Comparison of ENCODE assay signal across 9 cellular contexts in genomic region chr17:56678249-56679144, GRCh38.
DNase-seq lines count a peak whose midpoint lies in the region; ATAC-seq and TF ChIP-seq lines count a peak whose summit lies in the region.
"Had no signal": no experiment of that assay in that cellular context is flagged by ENCODE, and none has a peak within 500 bp of the region (broad histone marks: within the 10 kb centered on the region; RNA-seq: fewer than 3 reads in every experiment).

No MANE protein-coding gene starts in this region.

- CTCF ChIA-PET in CD8-positive, alpha-beta T cell (lab: Charles Lee), result interaction anchor here (0.5 to 1.7 kb wide), 7 partner anchors 11 to 141 kb away, joined by 3 to 7 read pairs (median 4); no protein-coding TSS in a partner anchor

- TF ChIP-seq EP300 in transverse colon (IDR thresholded peaks at IDR 0.05; ENCODE audit: low read depth), result no peak

- no peak for TF ChIP-seq CTCF in CD8-positive, alpha-beta T cell (IDR thresholded peaks at IDR 0.05)
- TF ChIP-seq CTCF in esophagus squamous epithelium (IDR thresholded peaks at IDR 0.05) (no peak), neural crest cell (conservative IDR thresholded peaks at IDR 0.05) (no peak), transverse colon (IDR thresholded peaks at IDR 0.05) (no peak)

- H3K4me3 Mint-ChIP-seq in CD8-positive, alpha-beta T cell, result peak overlapping the region; percentile 79
- H3K4me3 Mint-ChIP-seq in neural crest cell, result peak overlapping the region; percentile 88

- peak; percentile 46 for ATAC-seq in CD8-positive, alpha-beta T cell
- no peak for ATAC-seq in GM21825 (IDR thresholded peaks at IDR 0.05; ENCODE audit: unreplicated experiment)

- no peak overlapping the region for H3K27ac ChIP-seq in CD8-positive, alpha-beta T cell (ENCODE audit: low read depth, low read length)
- H3K27ac ChIP-seq in esophagus squamous epithelium (no peak overlapping the region), transverse colon (no peak overlapping the region)

- no peaks in the 10 kb centered on the region for H3K36me3 ChIP-seq in CD8-positive, alpha-beta T cell (ENCODE audit: insufficient read depth, low read length)
- H3K36me3 ChIP-seq in esophagus squamous epithelium (no peaks in the 10 kb centered on the region), transverse colon (no peaks in the 10 kb centered on the region)

- peak overlapping the region; percentile 55 for H3K4me3 ChIP-seq in CD8-positive, alpha-beta T cell (ENCODE audit: low read depth, low read length)
- H3K4me3 ChIP-seq in esophagus squamous epithelium, result peak overlapping the region in 3 of 4 donors; percentile 27 to 54 (median 33)
- peak overlapping the region in 2 of 4 donors; percentile 5 to 29 for H3K4me3 ChIP-seq in transverse colon

- in situ Hi-C loops in transverse colon (cut with MboI; ENCODE audit: low pct_ligation_motif_present in 1 of 4, low pct_unique_long_range_greater_than_20kb in 1 of 4, low sequenced_read_pairs in 3 of 4), result no loop called here

- intact Hi-C loops in CD8-positive, alpha-beta T cell (cut with DNase I, micrococcal nuclease), result loop anchor here (1.0 kb wide), 2 partner anchors 24 to 86 kb away; no protein-coding TSS in a partner anchor
- intact Hi-C loops in esophagus squamous epithelium (cut with DNase I) (no loop called here), transverse colon (cut with DNase I; ENCODE audit: low total_unique reads) (no loop called here)

- POLR2A ChIA-PET in CD8-positive, alpha-beta T cell (lab: Charles Lee), result interaction anchor here (0.5 to 1.7 kb wide), 2 partner anchors 36 to 102 kb away, joined by 3 to 4 read pairs; no protein-coding TSS in a partner anchor

- peaks cover 32% of the 10 kb centered on the region for H3K4me1 Mint-ChIP-seq in CD8-positive, alpha-beta T cell (ENCODE audit: low read depth)
- peaks cover 7% of the 10 kb centered on the region for H3K4me1 Mint-ChIP-seq in neural crest cell

- H3K4me1 ChIP-seq in CD8-positive, alpha-beta T cell (ENCODE audit: insufficient read depth, low read length), result peaks cover 37% of the 10 kb centered on the region
- peaks cover 0 to 13% (median 8%) of the 10 kb centered on the region in 3 donors for H3K4me1 ChIP-seq in esophagus squamous epithelium
- peaks cover 0 to 10% (median 9%) of the 10 kb centered on the region in 4 donors for H3K4me1 ChIP-seq in transverse colon

- H3K27ac Mint-ChIP-seq in CD8-positive, alpha-beta T cell, result no peak overlapping the region
- no peak overlapping the region for H3K27ac Mint-ChIP-seq in neural crest cell (ENCODE audit: unreplicated experiment)

- peaks cover 52% of the 10 kb centered on the region for H3K27me3 Mint-ChIP-seq in CD8-positive, alpha-beta T cell (ENCODE audit: low read depth)
- H3K27me3 Mint-ChIP-seq in neural crest cell (ENCODE audit: low read depth), result peaks cover 10% of the 10 kb centered on the region

- no peak for DNase-seq in CD8-positive, alpha-beta T cell
- peak; percentile 24 for DNase-seq in NCI-H446 treated with DMSO at 0.1 percent for 48 hours (lab: John Stamatoyannopoulos, UW)
- no peak for DNase-seq in esophagus squamous epithelium (lab: John Stamatoyannopoulos, UW)
- DNase-seq in neural crest cell (ENCODE audit: low read depth, low spot score), result peak; percentile 26
- DNase-seq in transverse colon, result no peak
- no peak for DNase-seq in amniotic stem cell (lab: John Stamatoyannopoulos, UW)
- DNase-seq in NCI-H1930 (lab: John Stamatoyannopoulos, UW), result no peak
- DNase-seq: stimulated activated CD8-positive, alpha-beta memory T cell treated with anti-CD3 and anti-CD28 coated beads, Interleukin-4, amount 100 ng/mL, for 48 hours had no signal

- TF ChIP-seq POLR2A in esophagus squamous epithelium (IDR thresholded peaks at IDR 0.05) (no peak), transverse colon (IDR thresholded peaks at IDR 0.05) (no peak)

- H3K9me3 ChIP-seq in CD8-positive, alpha-beta T cell (ENCODE audit: low read length), result no peaks in the 10 kb centered on the region
- no peaks in the 10 kb centered on the region for H3K9me3 ChIP-seq in esophagus squamous epithelium
- H3K9me3 ChIP-seq in transverse colon, result no peaks in the 10 kb centered on the region

- H3K9me3 Mint-ChIP-seq in CD8-positive, alpha-beta T cell, result no peaks in the 10 kb centered on the region
- H3K9me3 Mint-ChIP-seq in neural crest cell, result no peaks in the 10 kb centered on the region

- H3K27me3 ChIP-seq in CD8-positive, alpha-beta T cell (ENCODE audit: insufficient read depth, low read length), result no peaks in the 10 kb centered on the region
- H3K27me3 ChIP-seq in esophagus squamous epithelium (peaks cover 0 to 94% (median 0%) of the 10 kb centered on the region in 4 donors), transverse colon (peaks cover 72% of the 10 kb centered on the region)

- WGBS in esophagus squamous epithelium, 2 donors, result 7 to 10% methylated on average over 27 to 34 of the region's 38 CpGs
- 7 to 12% methylated on average over 14 to 38 of the region's 38 CpGs for WGBS in transverse colon (ENCODE audit: low coverage in 1 of 2), 2 donors

- no peaks in the 10 kb centered on the region for H3K36me3 Mint-ChIP-seq in CD8-positive, alpha-beta T cell
- H3K36me3 Mint-ChIP-seq in neural crest cell (ENCODE audit: low read depth), result no peaks in the 10 kb centered on the region

Comparison
In these comparisons a context has a peak if more than half of its experiments do, and no peak if none do; other contexts are left out.
1. DNase-seq: peak in NCI-H446 treated with DMSO at 0.1 percent for 48 hours (single experiment) and neural crest cell (single experiment); none in CD8-positive, alpha-beta T cell (0 of 7), esophagus squamous epithelium (single experiment), transverse colon (single experiment), amniotic stem cell (single experiment) and NCI-H1930 (0 of 2).
2. intact Hi-C loops: an anchor here in CD8-positive, alpha-beta T cell (1.0 kb wide); none called in esophagus squamous epithelium and transverse colon.